ENCODE assay signal across 13 cellular contexts in the genomic region with DNA sequence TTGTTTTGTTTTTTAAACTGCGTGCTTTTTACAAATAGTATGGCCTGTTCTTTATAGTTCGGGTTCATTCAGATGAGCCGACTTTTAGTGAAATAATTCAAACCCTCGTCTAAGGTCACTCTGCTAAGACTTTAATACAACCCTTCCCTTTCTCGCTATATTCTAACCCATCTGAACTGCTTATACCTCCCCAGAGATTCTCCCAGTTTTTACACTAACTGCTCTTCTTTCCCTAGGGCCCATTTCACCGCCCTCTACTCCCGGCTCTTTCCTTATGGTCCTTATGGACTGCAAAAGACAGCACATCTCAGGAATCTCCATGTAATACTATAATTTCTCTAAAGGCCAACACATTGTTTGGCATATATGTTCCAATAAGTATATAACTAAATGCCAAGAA. TPM values are rescaled to one million over a fixed set of nuclear protein-coding genes. Genes with fewer than 3 reads are reported as not detected.
DNase-seq lines count a peak whose midpoint lies in the region; ATAC-seq and TF ChIP-seq lines count a peak whose summit lies in the region.
"Had no signal": no experiment of that assay in that cellular context is flagged by ENCODE, and none has a peak within 500 bp of the region (broad histone marks: within the 10 kb centered on the region; RNA-seq: fewer than 3 reads in every experiment).

No MANE protein-coding gene starts in this region.

- H3K9me3 Mint-ChIP-seq in endodermal cell (no peaks in the 10 kb centered on the region), osteocyte (ENCODE audit: unreplicated experiment) (no peaks in the 10 kb centered on the region)

- no peaks in the 10 kb centered on the region for H3K27me3 Mint-ChIP-seq in endodermal cell (ENCODE audit: insufficient read depth)
- H3K27me3 Mint-ChIP-seq in osteocyte (ENCODE audit: unreplicated experiment) = no peaks in the 10 kb centered on the region

- H3K4me1 ChIP-seq in DND-41 (ENCODE audit: insufficient read depth, low read length) (peaks cover 44% of the 10 kb centered on the region), OCI-LY7 (ENCODE audit: insufficient read depth, low read length, poor library complexity, severe bottlenecking) (peaks cover 20% of the 10 kb centered on the region), endodermal cell (ENCODE audit: control insufficient read depth, insufficient read depth, low read length) (peaks cover 5% of the 10 kb centered on the region)

- H3K4me3 Mint-ChIP-seq in endodermal cell = peak overlapping the region; percentile 87
- peak overlapping the region; percentile 90 for H3K4me3 Mint-ChIP-seq in osteocyte (ENCODE audit: unreplicated experiment)

- H3K4me1 Mint-ChIP-seq in endodermal cell (peaks cover 22% of the 10 kb centered on the region), osteocyte (ENCODE audit: unreplicated experiment) (peaks cover 31% of the 10 kb centered on the region)

- H3K36me3 ChIP-seq in DND-41 (ENCODE audit: insufficient read depth, low read length) = peaks cover 35% of the 10 kb centered on the region
- peaks cover 59% of the 10 kb centered on the region for H3K36me3 ChIP-seq in OCI-LY7 (ENCODE audit: insufficient read depth, low read length)
- H3K36me3 ChIP-seq in endodermal cell (ENCODE audit: control insufficient read depth, insufficient read depth, low read length) = peaks cover 54% of the 10 kb centered on the region
- H3K36me3 ChIP-seq: colonic mucosa had no signal

- H3K27ac Mint-ChIP-seq in endodermal cell (peak overlapping the region; percentile 9), osteocyte (ENCODE audit: unreplicated experiment) (peak overlapping the region; percentile 98)

- no peaks in the 10 kb centered on the region for H3K9me2 ChIP-seq in OCI-LY7 (ENCODE audit: insufficient read depth, low read length)

- no TSS peak for BruUV-seq in OCI-LY7 (replicated peaks; lab: Mats Ljungman, UMichigan)

- H3K4me2 ChIP-seq in DND-41 (ENCODE audit: insufficient read depth, low read length) = peak overlapping the region; percentile 89
- peak overlapping the region; percentile 87; the same call in 1 of the 2 replicates for H3K4me2 ChIP-seq in OCI-LY7 (ENCODE audit: low read length)

- H3K79me2 ChIP-seq in DND-41 (ENCODE audit: insufficient read depth, low read length) (peaks cover 70% of the 10 kb centered on the region), OCI-LY7 (ENCODE audit: insufficient read depth, low read depth, low read length) (peaks cover 70% of the 10 kb centered on the region)

- WGBS in endodermal cell (ENCODE audit: insufficient coverage in 1 of 2, insufficient read length in 1 of 2), 2 experiments = 86 to 94% methylated on average over 5 to 7 of the region's 7 CpGs

- intact Hi-C loops in OCI-LY7 (cut with micrococcal nuclease; ENCODE audit: unreplicated experiment) = loop anchor here (10.0 kb wide), 1 partner anchor 221 kb away; the partner anchor contains the start of gene FBXO34
- intact Hi-C loops in dorsolateral prefrontal cortex (cut with DNase I) = loop anchor here in 1 of 2 donors (5.0 kb wide), 1 partner anchor 34 kb away; no protein-coding TSS in a partner anchor

- H3K27me3 ChIP-seq in DND-41 (ENCODE audit: insufficient read depth, low read length, poor library complexity) (no peaks in the 10 kb centered on the region), endodermal cell (ENCODE audit: control insufficient read depth, insufficient read depth, low read length, poor library complexity, severe bottlenecking) (no peaks in the 10 kb centered on the region), dorsolateral prefrontal cortex (no peaks in the 10 kb centered on the region)
- H3K27me3 ChIP-seq: colonic mucosa, vagina had no signal

- peak overlapping the region in 1 of 2 experiments; percentile 83; a peak in 1 of 4 replicates for H3K4me3 ChIP-seq in DND-41 (ENCODE audit: low read depth in 1 of 2, low read length in 2 of 2)
- H3K4me3 ChIP-seq in OCI-LY7 (ENCODE audit: low read depth, low read length, poor library complexity, severe bottlenecking) = no peak overlapping the region
- peak overlapping the region; percentile 89 for H3K4me3 ChIP-seq in endodermal cell (ENCODE audit: low read length)
- peak overlapping the region in 19 of 59 donors; percentile 8 to 100 (median 96) for H3K4me3 ChIP-seq in dorsolateral prefrontal cortex

- H3K9ac ChIP-seq in DND-41 (ENCODE audit: low read depth, low read length) (no peak overlapping the region), endodermal cell (ENCODE audit: extremely low read depth, low read length, poor library complexity, severe bottlenecking) (no peak overlapping the region)

- CTCF ChIA-PET in OCI-LY7 (lab: Charles Lee; ENCODE audit: unreplicated experiment) = no interaction called here

- no peak overlapping the region for H3K27ac ChIP-seq in DND-41 (ENCODE audit: low read length)
- no peak overlapping the region for H3K27ac ChIP-seq in OCI-LY7 (ENCODE audit: low read depth, low read length, poor library complexity, severe bottlenecking)
- H3K27ac ChIP-seq in endodermal cell (ENCODE audit: low read depth, low read length) = no peak overlapping the region
- peak overlapping the region in 5 of 59 donors; percentile 6 to 100 (median 98) for H3K27ac ChIP-seq in dorsolateral prefrontal cortex

- POLR2A ChIA-PET in OCI-LY7 (lab: Charles Lee) = interaction anchor here (1.1 to 1.9 kb wide), 5 partner anchors 12 to 138 kb away, joined by 3 to 12 read pairs (median 3); partner anchors contain the start of gene DLGAP5

- TF ChIP-seq CTCF in DND-41 (IDR thresholded peaks at IDR 0.05; ENCODE audit: borderline replicate concordance, extremely low read depth, low read length, poor library complexity, severe bottlenecking) = no peak
- TF ChIP-seq CTCF in OCI-LY7 (conservative IDR thresholded peaks at IDR 0.05; ENCODE audit: low read length) = no peak
- TF ChIP-seq CTCF in endodermal cell (conservative IDR thresholded peaks at IDR 0.05) = no peak
- no peak for TF ChIP-seq CTCF in osteocyte (IDR thresholded peaks at IDR 0.05)
- no peak for TF ChIP-seq CTCF in dorsolateral prefrontal cortex (IDR thresholded peaks at IDR 0.05 in 54 of 56, conservative IDR thresholded peaks at IDR 0.05 in 2 of 56; ENCODE audit: low read depth in 1 of 56, partially characterized antibody in 56 of 56)

- no peak overlapping the region for H2AFZ ChIP-seq in DND-41 (ENCODE audit: low read depth, low read length)
- no peak overlapping the region for H2AFZ ChIP-seq in OCI-LY7 (ENCODE audit: low read length)

- peaks cover 58% of the 10 kb centered on the region for H4K20me1 ChIP-seq in DND-41 (ENCODE audit: insufficient read depth, low read length)
- H4K20me1 ChIP-seq in OCI-LY7 (ENCODE audit: insufficient read depth, low read length) = peaks cover 32% of the 10 kb centered on the region

- ATAC-seq in DND-41 (ENCODE audit: insufficient read depth, low read depth) (no peak), GM18909 (IDR thresholded peaks at IDR 0.05; ENCODE audit: poor library complexity, unreplicated experiment) (no peak)

- no peaks in the 10 kb centered on the region for H3K9me3 ChIP-seq in DND-41 (ENCODE audit: insufficient read depth, low read length, severe bottlenecking)
- H3K9me3 ChIP-seq in OCI-LY7 (ENCODE audit: low read length) = no peaks in the 10 kb centered on the region
- H3K9me3 ChIP-seq in endodermal cell (ENCODE audit: control insufficient read depth, low read length) = peaks cover 5% of the 10 kb centered on the region
- H3K9me3 ChIP-seq: colonic mucosa, vagina had no signal

- DNase-seq in DND-41 (no peak), OCI-LY7 (ENCODE audit: low spot score) (no peak), endodermal cell (no peak), osteocyte (ENCODE audit: extremely low spot score, unreplicated experiment) (no peak), dorsolateral prefrontal cortex (no peak), islet precursor cell (no peak)
- no peak for DNase-seq in stimulated activated CD4-positive, alpha-beta T cell treated with anti-CD3 and anti-CD28 coated beads, Interleukin-2, amount 100 ng/mL, for 48 hours
- DNase-seq: colonic mucosa; NCI-H510A treated with DMSO at 0.1 percent for 48 hours; stimulated activated CD4-positive, alpha-beta T cell treated with anti-CD3 and anti-CD28 coated beads, Interleukin-1b, Interleukin-23, amount 100 ng/mL, for 48 hours; WERI-Rb-1 had no signal

- H3K36me3 Mint-ChIP-seq in endodermal cell (ENCODE audit: low read depth) = peaks cover 38% of the 10 kb centered on the region
- H3K36me3 Mint-ChIP-seq in osteocyte (ENCODE audit: unreplicated experiment) = peaks cover 22% of the 10 kb centered on the region

RNA-seq across cellular contexts. Expression of gene MAPK1IP1L, which starts 2.1 kb away (rescaled TPM):
- 24.6 and 27.9 TPM in 2 replicates for total RNA-seq in OCI-LY7 (2014; rRNA removed; shearing (Covaris generic))
- total RNA-seq in OCI-LY7 (2022) (92.2 and 94.8 TPM in 2 replicates), endodermal cell (100 to 1,000 TPM; 122 to 153 TPM), osteocyte (85.7 and 102 TPM in 2 replicates), dorsolateral prefrontal cortex (10 to 100 TPM; 35.7 to 78.9 (median 53.0) TPM)
- polyA plus RNA-seq in endodermal cell (2013, experiment 1 of 2) = 124 TPM
- 111 TPM for polyA plus RNA-seq in endodermal cell (2013, experiment 2 of 2)

RNA-seq across cellular contexts. Expression of gene SOCS4, which starts 26.5 kb away (rescaled TPM):
- total RNA-seq in OCI-LY7 (2014; rRNA removed; shearing (Covaris generic)) = 18.5 and 23.0 TPM in 2 replicates
- total RNA-seq in OCI-LY7 (2022) = 33.4 and 37.3 TPM in 2 replicates
- 10 to 100 TPM; 28.0 to 32.0 TPM for total RNA-seq in endodermal cell
- polyA plus RNA-seq in endodermal cell (2013, experiment 1 of 2) = 18.8 TPM
- 18.8 TPM for polyA plus RNA-seq in endodermal cell (2013, experiment 2 of 2)
- total RNA-seq in osteocyte = 20.1 and 21.8 TPM in 2 replicates
- 10 to 100 TPM; 17.2 to 44.5 (median 26.0) TPM for total RNA-seq in dorsolateral prefrontal cortex

RNA-seq across cellular contexts. Expression of gene WDHD1, which starts 26.6 kb away (rescaled TPM):
- total RNA-seq in OCI-LY7 (2014; rRNA removed; shearing (Covaris generic)) = 33.5 and 42.6 TPM in 2 replicates
- total RNA-seq in OCI-LY7 (2022) = 56.3 and 60.3 TPM in 2 replicates
- total RNA-seq in endodermal cell = 10 to 100 TPM; 63.4 to 99.3 TPM
- polyA plus RNA-seq in endodermal cell (2013, experiment 1 of 2) = 34.0 TPM
- 31.7 TPM for polyA plus RNA-seq in endodermal cell (2013, experiment 2 of 2)
- total RNA-seq in osteocyte = 7.0 and 8.0 TPM in 2 replicates
- 1 to 10 TPM; 2.1 to 8.9 (median 5.0) TPM for total RNA-seq in dorsolateral prefrontal cortex
